Comparison of ENCODE assay signal across 22 cellular contexts in genomic region chr13:57823704-57824103, GRCh38.
"Had no signal": no experiment of that assay in that cellular context is flagged by ENCODE, and none has a peak within 500 bp of the region (broad histone marks: within the 10 kb centered on the region; RNA-seq: fewer than 3 reads in every experiment).

No MANE protein-coding gene starts in this region.

- H3K27ac Mint-ChIP-seq: endodermal cell; naive thymus-derived CD8-positive, alpha-beta T cell; stimulated activated effector memory CD8-positive, alpha-beta T cell treated with anti-CD3 and anti-CD28 coated beads, Interleukin-12 subunit alpha, Interleukin-12 subunit beta, amount 100 ng/mL, for 72 hours; type B pancreatic cell had no signal

- H3K4me3 ChIP-seq: coronary artery, heart right ventricle, mucosa of descending colon, psoas muscle, right lobe of liver, suprapubic skin, thyroid gland, uterus had no signal

- H3K27me3 Mint-ChIP-seq: naive thymus-derived CD8-positive, alpha-beta T cell; type B pancreatic cell had no signal

- H3K4me1 Mint-ChIP-seq: endodermal cell; naive thymus-derived CD8-positive, alpha-beta T cell; neural crest cell; stimulated activated effector memory CD8-positive, alpha-beta T cell treated with anti-CD3 and anti-CD28 coated beads, Interleukin-12 subunit alpha, Interleukin-12 subunit beta, amount 100 ng/mL, for 72 hours had no signal

- H3K4me1 ChIP-seq: heart right ventricle, parathyroid adenoma, psoas muscle, right lobe of liver, suprapubic skin, thyroid gland, uterus had no signal

- H3K27me3 ChIP-seq: heart right ventricle, right lobe of liver, suprapubic skin, thyroid gland, uterus had no signal

- H3K36me3 Mint-ChIP-seq: naive thymus-derived CD8-positive, alpha-beta T cell; stimulated activated effector memory CD8-positive, alpha-beta T cell treated with anti-CD3 and anti-CD28 coated beads, Interleukin-12 subunit alpha, Interleukin-12 subunit beta, amount 100 ng/mL, for 72 hours; type B pancreatic cell had no signal

- H3K9ac ChIP-seq: parathyroid adenoma had no signal

- H3K9me3 ChIP-seq: psoas muscle, right lobe of liver, thyroid gland, uterus had no signal

- H3K36me3 ChIP-seq: heart right ventricle, right lobe of liver, suprapubic skin, thyroid gland, uterus had no signal

- DNase-seq: effector CD4-positive, alpha-beta T cell; endodermal cell; foreskin melanocyte; heart right ventricle; hypothalamus; mucosa of descending colon; naive thymus-derived CD8-positive, alpha-beta T cell; retina; right lobe of liver; stimulated activated CD4-positive, alpha-beta T cell treated with anti-CD3 and anti-CD28 coated beads, Interleukin-4, amount 100 ng/mL, for 1 hour; stimulated activated CD8-positive, alpha-beta memory T cell treated with anti-CD3 and anti-CD28 coated beads, Interleukin-4, amount 100 ng/mL, for 48 hours; stimulated activated naive CD8-positive, alpha-beta T cell treated with anti-CD3 and anti-CD28 coated beads, Interleukin-15, Interleukin-2, amounts not matched to agents 100 U/mL and 50 U/mL, for 24 hours; thyroid gland; uterus had no signal

- H2AFZ ChIP-seq: parathyroid adenoma had no signal

- H3K27ac ChIP-seq: coronary artery, heart right ventricle, parathyroid adenoma, psoas muscle, right lobe of liver, suprapubic skin, thyroid gland, uterus had no signal

- H3K9me3 Mint-ChIP-seq: endodermal cell, neural crest cell, type B pancreatic cell had no signal

- ATAC-seq: left lobe of liver; mucosa of descending colon; naive thymus-derived CD8-positive, alpha-beta T cell; psoas muscle; right lobe of liver; stimulated activated naive CD8-positive, alpha-beta T cell treated with anti-CD3 and anti-CD28 coated beads, Interleukin-15, Interleukin-2, amounts not matched to agents 100 U/mL and 50 U/mL, for 24 hours had no signal

- H3K4me3 Mint-ChIP-seq: endodermal cell; naive thymus-derived CD8-positive, alpha-beta T cell; neural crest cell; stimulated activated effector memory CD8-positive, alpha-beta T cell treated with anti-CD3 and anti-CD28 coated beads, Interleukin-12 subunit alpha, Interleukin-12 subunit beta, amount 100 ng/mL, for 72 hours; type B pancreatic cell had no signal
